Comparison of ENCODE assay signal across 2 cellular contexts in genomic region chr17:28727727-28728363, GRCh38.
A peak's percentile ranks its signal among the peaks of the same experiment; 100 is the strongest.
TF ChIP-seq lines count a peak whose summit lies in the region.

No MANE protein-coding gene starts in this region.

TF ChIP-seq in HEK293, 187 proteins besides CTCF, POLR2A, EP300 and RAD21 (continued from another document and continues in another):
- no peak for TF ChIP-seq ZNF747 (tag by site-specific recombination; IDR thresholded peaks at IDR 0.05)
- TF ChIP-seq KLF10 (tag by site-specific recombination; IDR thresholded peaks at IDR 0.05) = peak; percentile 32; the same call in 1 of the 2 replicates
- TF ChIP-seq ZNF341 (tag by site-specific recombination; IDR thresholded peaks at IDR 0.05; ENCODE audit: low read depth) = peak; percentile 79
- TF ChIP-seq ZNF677 (tag by site-specific recombination; IDR thresholded peaks at IDR 0.05) = no peak
- peak; percentile 65 for TF ChIP-seq PRDM10 (tag by site-specific recombination; IDR thresholded peaks at IDR 0.05)
- no peak for TF ChIP-seq ZNF830 (tag by site-specific recombination; IDR thresholded peaks at IDR 0.05; ENCODE audit: low read depth)
- TF ChIP-seq ZFP41 (tag by site-specific recombination; IDR thresholded peaks at IDR 0.05; ENCODE audit: borderline replicate concordance) = no peak
- 0 out of 2 replicates have a peak, but pooled peaks have one; percentile 40 for TF ChIP-seq INSM2 (tag by site-specific recombination; IDR thresholded peaks at IDR 0.05)
- no peak for TF ChIP-seq ZNF510 (tag by site-specific recombination; IDR thresholded peaks at IDR 0.05; ENCODE audit: insufficient replicate concordance)
- TF ChIP-seq ZNF777 (tag by site-specific recombination; IDR thresholded peaks at IDR 0.05; ENCODE audit: borderline replicate concordance) = no peak
- TF ChIP-seq ZNF112 (tag by site-specific recombination; IDR thresholded peaks at IDR 0.05) = no peak
- no peak for TF ChIP-seq ZNF580 (tag by site-specific recombination; IDR thresholded peaks at IDR 0.05)
- peak; percentile 72; the same call in 1 of the 2 replicates for TF ChIP-seq MZF1 (tag by site-specific recombination; IDR thresholded peaks at IDR 0.05; ENCODE audit: borderline replicate concordance)
- no peak for TF ChIP-seq ZFP69B (tag by site-specific recombination; IDR thresholded peaks at IDR 0.05)
- TF ChIP-seq AEBP2 (tag by site-specific recombination; IDR thresholded peaks at IDR 0.05; ENCODE audit: borderline replicate concordance) = no peak
- no peak for TF ChIP-seq ZNF239 (tag by site-specific recombination; IDR thresholded peaks at IDR 0.05)
- no peak for TF ChIP-seq GLI2 (tag by site-specific recombination; IDR thresholded peaks at IDR 0.05; ENCODE audit: borderline replicate concordance, low read depth)
- no peak for TF ChIP-seq ZNF157 (tag by site-specific recombination; IDR thresholded peaks at IDR 0.05)
- TF ChIP-seq ZNF214 (tag by site-specific recombination; IDR thresholded peaks at IDR 0.05; ENCODE audit: borderline replicate concordance) = no peak
- no peak for TF ChIP-seq ZNF202 (tag by site-specific recombination; IDR thresholded peaks at IDR 0.05; ENCODE audit: borderline replicate concordance)
- no peak for TF ChIP-seq ZNF416 (tag by site-specific recombination; IDR thresholded peaks at IDR 0.05)

TF ChIP-seq in HepG2, 621 proteins besides CTCF, POLR2A, EP300 and RAD21 (continued from another document and continues in another):
- TF ChIP-seq PAXIP1 (CRISPR knock-in tag; conservative IDR thresholded peaks at IDR 0.05) = no peak
- TF ChIP-seq MIER2 (CRISPR knock-in tag; IDR thresholded peaks at IDR 0.05) = no peak
- TF ChIP-seq TEAD2 (CRISPR knock-in tag; IDR thresholded peaks at IDR 0.05) = 0 out of 2 replicates have a peak, but pooled peaks have one; percentile 42
- 0 out of 2 replicates have a peak, but pooled peaks have one; percentile 1 for TF ChIP-seq ZNF784 (CRISPR knock-in tag; IDR thresholded peaks at IDR 0.05; ENCODE audit: borderline replicate concordance)
- no peak for TF ChIP-seq ZNF740 (CRISPR knock-in tag; IDR thresholded peaks at IDR 0.05)
- no peak for TF ChIP-seq CAMTA2 (CRISPR knock-in tag; IDR thresholded peaks at IDR 0.05; ENCODE audit: borderline replicate concordance)
- TF ChIP-seq MTA3 (CRISPR knock-in tag; IDR thresholded peaks at IDR 0.05) = no peak
- TF ChIP-seq HMGXB4 (CRISPR knock-in tag; IDR thresholded peaks at IDR 0.05; ENCODE audit: borderline replicate concordance in 1 of 2, low read depth in 1 of 2) = peak in 1 of 2 experiments; percentile 61; a peak in 1 of 4 replicates
- 0 out of 2 replicates have a peak, but pooled peaks have one; percentile 9 for TF ChIP-seq SNAI1 (CRISPR knock-in tag; IDR thresholded peaks at IDR 0.05; ENCODE audit: borderline replicate concordance)
- 0 out of 2 replicates have a peak, but pooled peaks have one; percentile 12 for TF ChIP-seq ZNF335 (CRISPR knock-in tag; IDR thresholded peaks at IDR 0.05)
- TF ChIP-seq KLF13 (CRISPR knock-in tag; IDR thresholded peaks at IDR 0.05) = no peak
- no peak for TF ChIP-seq ZBTB49 (CRISPR knock-in tag; IDR thresholded peaks at IDR 0.05; ENCODE audit: borderline replicate concordance)
- 0 out of 2 replicates have a peak, but pooled peaks have one; percentile 9 for TF ChIP-seq ZNF160 (CRISPR knock-in tag; IDR thresholded peaks at IDR 0.05)
- TF ChIP-seq KIAA2018 (CRISPR knock-in tag; IDR thresholded peaks at IDR 0.05; ENCODE audit: borderline replicate concordance) = no peak
- peak; percentile 6; the same call in 1 of the 2 replicates for TF ChIP-seq PHF20 (CRISPR knock-in tag; IDR thresholded peaks at IDR 0.05)
- TF ChIP-seq FUBP1 (CRISPR knock-in tag; IDR thresholded peaks at IDR 0.05; ENCODE audit: borderline replicate concordance) = no peak
